ENCODE assay signal across 20 cellular contexts in genomic region chr5:172043822-172044221, GRCh38. TPM values are rescaled to one million over a fixed set of nuclear protein-coding genes. Genes with fewer than 3 reads are reported as not detected.
DNase-seq lines count a peak whose midpoint lies in the region; ATAC-seq and TF ChIP-seq lines count a peak whose summit lies in the region.
"Had no signal": no experiment of that assay in that cellular context is flagged by ENCODE, and none has a peak within 500 bp of the region (broad histone marks: within the 10 kb centered on the region; RNA-seq: fewer than 3 reads in every experiment).

No MANE protein-coding gene starts in this region.

- ATAC-seq in Panc1: no peak; the same call in 1 of the 2 replicates
- ATAC-seq in effector memory CD8-positive, alpha-beta T cell (replicated peaks): no peak
- no peak for ATAC-seq in GM21825 (IDR thresholded peaks at IDR 0.05; ENCODE audit: unreplicated experiment)

- H3K9me3 ChIP-seq in mammary epithelial cell (replicated peaks; ENCODE audit: insufficient read depth, low read length) (no peaks in the 10 kb centered on the region), breast epithelium (no peaks in the 10 kb centered on the region), Panc1 (ENCODE audit: control insufficient read depth, insufficient read depth, low read depth, low read length) (no peaks in the 10 kb centered on the region), spleen (no peaks in the 10 kb centered on the region)
- H3K9me3 ChIP-seq: HAP-1 had no signal

- H3K27ac ChIP-seq in mammary epithelial cell (ENCODE audit: insufficient read depth, low read depth, low read length) (no peak overlapping the region), breast epithelium (no peak overlapping the region), Panc1 (ENCODE audit: low read length) (no peak overlapping the region), spleen (no peak overlapping the region)

- H3K27me3 Mint-ChIP-seq in effector memory CD8-positive, alpha-beta T cell: no peaks in the 10 kb centered on the region

- TF ChIP-seq POLR2A in breast epithelium (IDR thresholded peaks at IDR 0.05): no peak
- TF ChIP-seq POLR2A in spleen (IDR thresholded peaks at IDR 0.05): no peak

- no peak overlapping the region for H3K9ac ChIP-seq in mammary epithelial cell (ENCODE audit: insufficient read depth, low read length)

- peaks cover 9 to 15% of the 10 kb centered on the region in 2 donors for H3K4me1 Mint-ChIP-seq in effector memory CD8-positive, alpha-beta T cell (ENCODE audit: low read depth in 2 of 2)

- intact Hi-C loops in mammary epithelial cell (cut with micrococcal nuclease) (loop anchor here (5.0 to 10.0 kb wide), 2 partner anchors 409 to 627 kb away; partner anchors contain the start of gene FGF18), breast epithelium (cut with DNase I; ENCODE audit: low total_unique reads) (no loop called here), Panc1 (cut with micrococcal nuclease; ENCODE audit: unreplicated experiment) (no loop called here), spleen (cut with DNase I; ENCODE audit: low total_unique reads) (loop anchor here (5.0 kb wide), 1 partner anchor 132 kb away; no protein-coding TSS in a partner anchor)

- peaks cover 86% of the 10 kb centered on the region for H3K36me3 Mint-ChIP-seq in effector memory CD8-positive, alpha-beta T cell (ENCODE audit: insufficient read depth)

- POLR2A ChIA-PET in Panc1 (lab: Charles Lee): no interaction called here

- H3K4me3 Mint-ChIP-seq in effector memory CD8-positive, alpha-beta T cell: no peak overlapping the region
- H3K4me3 Mint-ChIP-seq: CD8-positive, alpha-beta memory T cell had no signal

- H3K4me2 ChIP-seq in mammary epithelial cell (ENCODE audit: insufficient read depth, low read depth, low read length): no peak overlapping the region

- H3K27me3 ChIP-seq in mammary epithelial cell (ENCODE audit: insufficient read depth, low read length): no peaks in the 10 kb centered on the region
- H3K27me3 ChIP-seq in breast epithelium: no peaks in the 10 kb centered on the region
- H3K27me3 ChIP-seq in Panc1 (ENCODE audit: control insufficient read depth, insufficient read depth, low read length): no peaks in the 10 kb centered on the region
- H3K27me3 ChIP-seq in spleen (replicated peaks in 1 of 7): no peaks in the 10 kb centered on the region

- BruUV-seq in mammary epithelial cell (replicated peaks; lab: Mats Ljungman, UMichigan): TSS peak; percentile 36
- TSS peak; percentile 71 for BruUV-seq in Panc1 (replicated peaks; lab: Mats Ljungman, UMichigan)

- no peaks in the 10 kb centered on the region for H4K20me1 ChIP-seq in mammary epithelial cell (ENCODE audit: insufficient read depth, low read length)

- H3K79me2 ChIP-seq in mammary epithelial cell (ENCODE audit: insufficient read depth, low read length): no peaks in the 10 kb centered on the region

- H3K4me3 ChIP-seq in mammary epithelial cell (replicated peaks in 1 of 3; ENCODE audit: insufficient read depth in 1 of 3, low read depth in 2 of 3, low read length in 3 of 3): no peak overlapping the region
- no peak overlapping the region for H3K4me3 ChIP-seq in breast epithelium
- no peak overlapping the region for H3K4me3 ChIP-seq in Panc1 (ENCODE audit: low read depth in 2 of 2, low read length in 2 of 2)
- no peak overlapping the region for H3K4me3 ChIP-seq in spleen
- H3K4me3 ChIP-seq: HAP-1 had no signal

- no peak for TF ChIP-seq CTCF in mammary epithelial cell (conservative IDR thresholded peaks at IDR 0.05 in 1 of 2, IDR thresholded peaks at IDR 0.05 in 1 of 2; ENCODE audit: extremely low read depth in 1 of 2, insufficient read depth in 1 of 2, low read depth in 1 of 2, low read length in 2 of 2)
- no peak for TF ChIP-seq CTCF in breast epithelium (IDR thresholded peaks at IDR 0.05)
- TF ChIP-seq CTCF in Panc1 (IDR thresholded peaks at IDR 0.05): no peak
- no peak for TF ChIP-seq CTCF in spleen (IDR thresholded peaks at IDR 0.05 in 8 of 11, conservative IDR thresholded peaks at IDR 0.05 in 3 of 11)

- dilution Hi-C loops in mammary epithelial cell (cut with HindIII; ENCODE audit: low sequenced_read_pairs): no loop called here

- in situ Hi-C loops in mammary epithelial cell (cut with MboI; ENCODE audit: low sequenced_read_pairs in 2 of 2) (loop anchor here (5.0 to 25.0 kb wide), 2 partner anchors 132 to 632 kb away; partner anchors contain the start of gene FGF18 (in 1 of the 2)), Panc1 (cut with HindIII; ENCODE audit: low pct_unique_long_range_greater_than_20kb, low sequenced_read_pairs) (no loop called here)

- no peaks in the 10 kb centered on the region for H3K4me1 ChIP-seq in mammary epithelial cell (ENCODE audit: insufficient read depth, low read length)
- no peaks in the 10 kb centered on the region for H3K4me1 ChIP-seq in breast epithelium
- H3K4me1 ChIP-seq in Panc1 (ENCODE audit: control insufficient read depth, insufficient read depth, low read length): no peaks in the 10 kb centered on the region
- H3K4me1 ChIP-seq in spleen: peaks cover 0 to 25% (median 4%) of the 10 kb centered on the region in 6 donors

- DNase-seq in mammary epithelial cell (no peak), breast epithelium (ENCODE audit: low spot score in 2 of 2) (no peak), Panc1 (ENCODE audit: low read depth, low spot score) (no peak), spleen (peak; percentile 56), NCI-H510A (lab: John Stamatoyannopoulos, UW) (no peak), NCI-H2081 (lab: John Stamatoyannopoulos, UW) (no peak)
- no peak for DNase-seq in effector memory CD8-positive, alpha-beta T cell
- DNase-seq: 8988T; CD8-positive, alpha-beta memory T cell; DMS79; IMR-90; Kasumi-1; MM.1S; NCI-H1092 treated with DMSO at 0.1 percent for 48 hours; NCI-H1694; NCI-H2107; NCI-H2227 treated with DMSO at 0.1 percent for 48 hours; NCI-H524 treated with DMSO at 0.1 percent for 48 hours had no signal

- 91% methylated on average over 10 of the region's 11 CpGs for WGBS in mammary epithelial cell (ENCODE audit: low coverage, missing lambda C conversion rate)
- 94 to 96% (median 95%) methylated on average over 9 to 11 of the region's 11 CpGs for WGBS in spleen, 5 donors

- H3K27ac Mint-ChIP-seq in effector memory CD8-positive, alpha-beta T cell: peak overlapping the region; percentile 77 to 89

- no peak overlapping the region for H2AFZ ChIP-seq in mammary epithelial cell (ENCODE audit: low read depth, low read length)

- H3K36me3 ChIP-seq in mammary epithelial cell (ENCODE audit: insufficient read depth, low read length) (peaks cover 11% of the 10 kb centered on the region), breast epithelium (no peaks in the 10 kb centered on the region), Panc1 (ENCODE audit: control insufficient read depth, insufficient read depth, low read length) (no peaks in the 10 kb centered on the region), spleen (peaks cover 0 to 67% (median 45%) of the 10 kb centered on the region in 6 donors)
- H3K36me3 ChIP-seq: HAP-1 had no signal

- CTCF ChIA-PET in mammary epithelial cell (lab: Charles Lee; ENCODE audit: low non-redundant PET): no interaction called here
- CTCF ChIA-PET in Panc1 (lab: Charles Lee): no interaction called here

- no peaks in the 10 kb centered on the region for H3K9me3 Mint-ChIP-seq in effector memory CD8-positive, alpha-beta T cell
- H3K9me3 Mint-ChIP-seq: CD8-positive, alpha-beta memory T cell had no signal

RNA-seq across cellular contexts. Expression of gene FBXW11, which starts 37.4 kb away (rescaled TPM):
- total RNA-seq in mammary epithelial cell (10 to 100 TPM; 39.2 to 62.0 TPM), breast epithelium (10 to 100 TPM; 60.3 to 81.5 (median 64.0) TPM), Panc1 (2021; ENCODE audit: unreplicated experiment) (111 TPM), spleen (10 to 100 TPM; 40.6 to 72.1 (median 64.5) TPM)
- polyA plus RNA-seq in mammary epithelial cell (21.2 TPM), spleen (10 to 100 TPM in 1 of 3 donors, 1 to 10 TPM in 2; 7.5 to 14.5 (median 8.3) TPM)
- 61.3 TPM for polyA minus RNA-seq in mammary epithelial cell
- polyA plus RNA-seq in Panc1 (2012; ENCODE audit: insufficient read length): 49.1 TPM

Comparison
In these comparisons a context has a peak if more than half of its experiments do, and no peak if none do; other contexts are left out.
1. intact Hi-C loops: an anchor here in mammary epithelial cell (5.0 to 10.0 kb wide) and spleen (5.0 kb wide); none called in breast epithelium and Panc1.